In genomic region chr3:108133858-108134554, GRCh38 we compare ENCODE assay signal across 12 cellular contexts. TPM values are rescaled to one million over a fixed set of nuclear protein-coding genes. Genes with fewer than 3 reads are reported as not detected.
DNase-seq lines count a peak whose midpoint lies in the region; ATAC-seq, FAIRE-seq and TF ChIP-seq lines count a peak whose summit lies in the region.
"Had no signal": no experiment of that assay in that cellular context is flagged by ENCODE, and none has a peak within 500 bp of the region (broad histone marks: within the 10 kb centered on the region; RNA-seq: fewer than 3 reads in every experiment).

No MANE protein-coding gene starts in this region.

- no peak for FAIRE-seq in frontal cortex (lab: Jason Lieb, UNC)
- FAIRE-seq: A549 had no signal

- H3K36me3 ChIP-seq in transverse colon: no peaks in the 10 kb centered on the region

- peaks cover 73% of the 10 kb centered on the region for H3K4me1 Mint-ChIP-seq in activated CD4-positive, alpha-beta T cell treated with anti-CD3 and anti-CD28 coated beads, Interleukin-2, amount 10 ng/mL, durations not matched to agents 24 days and 14 days
- peaks cover 58% of the 10 kb centered on the region for H3K4me1 Mint-ChIP-seq in T-helper 1 cell treated with Interleukin-12 subunit alpha and Interleukin-12 subunit beta and Interleukin-4 antibody, amounts not matched to agents 30 μg/mL and 1 μg/mL, for 36 hours (ENCODE audit: low read depth)
- H3K4me1 Mint-ChIP-seq in stimulated activated naive B cell treated with anti-CD40 and anti-IgM and Interleukin-4, amounts not matched to agents 10 μg/mL and 1 μg/mL and 100 μg/mL, for 72 hours: peaks cover 61 to 93% of the 10 kb centered on the region in 2 donors

- peaks cover 5% of the 10 kb centered on the region for H3K9me3 Mint-ChIP-seq in activated CD4-positive, alpha-beta T cell treated with anti-CD3 and anti-CD28 coated beads, Interleukin-2, amount 10 ng/mL, durations not matched to agents 24 days and 14 days
- H3K9me3 Mint-ChIP-seq in T-helper 1 cell treated with Interleukin-12 subunit alpha and Interleukin-12 subunit beta and Interleukin-4 antibody, amounts not matched to agents 30 μg/mL and 1 μg/mL, for 36 hours: no peaks in the 10 kb centered on the region
- H3K9me3 Mint-ChIP-seq in stimulated activated naive B cell treated with anti-CD40 and anti-IgM and Interleukin-4, amounts not matched to agents 10 μg/mL and 1 μg/mL and 100 μg/mL, for 72 hours: peaks cover 3 to 4% of the 10 kb centered on the region in 2 donors
- H3K9me3 Mint-ChIP-seq: dendritic cell treated with granulocyte-macrophage colony-stimulating factor and Interleukin-4, amounts not matched to agents 40 ng/mL and 50 ng/mL, for 4 days had no signal

- no peak overlapping the region for H3K4me3 ChIP-seq in transverse colon
- H3K4me3 ChIP-seq: A549 had no signal

- WGBS in transverse colon (ENCODE audit: low coverage in 1 of 2), 2 donors: 63 to 65% methylated on average over 5 of the region's 5 CpGs

- H3K36me3 Mint-ChIP-seq in activated CD4-positive, alpha-beta T cell treated with anti-CD3 and anti-CD28 coated beads, Interleukin-2, amount 10 ng/mL, durations not matched to agents 24 days and 14 days (ENCODE audit: low read depth): peaks cover 86% of the 10 kb centered on the region
- peaks cover 75% of the 10 kb centered on the region for H3K36me3 Mint-ChIP-seq in T-helper 1 cell treated with Interleukin-12 subunit alpha and Interleukin-12 subunit beta and Interleukin-4 antibody, amounts not matched to agents 30 μg/mL and 1 μg/mL, for 36 hours (ENCODE audit: low read depth)
- H3K36me3 Mint-ChIP-seq in stimulated activated naive B cell treated with anti-CD40 and anti-IgM and Interleukin-4, amounts not matched to agents 10 μg/mL and 1 μg/mL and 100 μg/mL, for 72 hours: peaks cover 40 to 67% of the 10 kb centered on the region in 2 donors

- H3K27me3 ChIP-seq in transverse colon: no peaks in the 10 kb centered on the region

- ATAC-seq in HG02943 (IDR thresholded peaks at IDR 0.05; ENCODE audit: low read depth, unreplicated experiment): peak; percentile 42
- ATAC-seq in stimulated activated naive B cell treated with anti-CD40 and anti-IgM and Interleukin-4, amounts not matched to agents 10 μg/mL and 1 μg/mL and 100 μg/mL, for 72 hours (replicated peaks): peak; percentile 24 to 32

- no peak for TF ChIP-seq POLR2A in transverse colon (IDR thresholded peaks at IDR 0.05)

- no peak for DNase-seq in activated CD4-positive, alpha-beta T cell treated with anti-CD3 and anti-CD28 coated beads, Interleukin-2, amount 10 ng/mL, durations not matched to agents 24 days and 14 days
- no peak for DNase-seq in activated CD4-positive, alpha-beta T cell treated with anti-CD3 and anti-CD28 coated beads for 1 hour
- no peak for DNase-seq in stimulated activated naive B cell treated with anti-CD40 and anti-IgM and Interleukin-4, amounts not matched to agents 10 μg/mL and 1 μg/mL and 100 μg/mL, for 72 hours
- DNase-seq in transverse colon (no peak), frontal cortex (ENCODE audit: low spot score in 2 of 2) (no peak)
- no peak for DNase-seq in activated CD4-positive, CD25-positive, alpha-beta regulatory T cell treated with anti-CD3 and anti-CD28 coated beads, Interleukin-2, amount 50 U/mL, for 72 hours
- DNase-seq: activated CD4-positive, CD25-positive, alpha-beta regulatory T cell; NCI-H1436 had no signal

- no peak for TF ChIP-seq CTCF in transverse colon (IDR thresholded peaks at IDR 0.05)

- peak overlapping the region; percentile 57 for H3K4me3 Mint-ChIP-seq in activated CD4-positive, alpha-beta T cell treated with anti-CD3 and anti-CD28 coated beads, Interleukin-2, amount 10 ng/mL, durations not matched to agents 24 days and 14 days
- peak overlapping the region; percentile 80 for H3K4me3 Mint-ChIP-seq in T-helper 1 cell treated with Interleukin-12 subunit alpha and Interleukin-12 subunit beta and Interleukin-4 antibody, amounts not matched to agents 30 μg/mL and 1 μg/mL, for 36 hours
- H3K4me3 Mint-ChIP-seq in stimulated activated naive B cell treated with anti-CD40 and anti-IgM and Interleukin-4, amounts not matched to agents 10 μg/mL and 1 μg/mL and 100 μg/mL, for 72 hours: peak overlapping the region; percentile 49 to 63
- H3K4me3 Mint-ChIP-seq: dendritic cell treated with granulocyte-macrophage colony-stimulating factor and Interleukin-4, amounts not matched to agents 40 ng/mL and 50 ng/mL, for 4 days had no signal

- in situ Hi-C loops in transverse colon (cut with MboI; ENCODE audit: low pct_ligation_motif_present in 1 of 4, low pct_unique_long_range_greater_than_20kb in 1 of 4, low sequenced_read_pairs in 3 of 4): no loop called here

- peak overlapping the region; percentile 78 for H3K27ac Mint-ChIP-seq in activated CD4-positive, alpha-beta T cell treated with anti-CD3 and anti-CD28 coated beads, Interleukin-2, amount 10 ng/mL, durations not matched to agents 24 days and 14 days
- peak overlapping the region; percentile 87 for H3K27ac Mint-ChIP-seq in T-helper 1 cell treated with Interleukin-12 subunit alpha and Interleukin-12 subunit beta and Interleukin-4 antibody, amounts not matched to agents 30 μg/mL and 1 μg/mL, for 36 hours
- H3K27ac Mint-ChIP-seq in stimulated activated naive B cell treated with anti-CD40 and anti-IgM and Interleukin-4, amounts not matched to agents 10 μg/mL and 1 μg/mL and 100 μg/mL, for 72 hours: peak overlapping the region; percentile 78

- no peak for TF ChIP-seq EP300 in transverse colon (IDR thresholded peaks at IDR 0.05; ENCODE audit: low read depth)

- no peaks in the 10 kb centered on the region for H3K27me3 Mint-ChIP-seq in activated CD4-positive, alpha-beta T cell treated with anti-CD3 and anti-CD28 coated beads, Interleukin-2, amount 10 ng/mL, durations not matched to agents 24 days and 14 days
- no peaks in the 10 kb centered on the region for H3K27me3 Mint-ChIP-seq in T-helper 1 cell treated with Interleukin-12 subunit alpha and Interleukin-12 subunit beta and Interleukin-4 antibody, amounts not matched to agents 30 μg/mL and 1 μg/mL, for 36 hours (ENCODE audit: low read depth)
- no peaks in the 10 kb centered on the region for H3K27me3 Mint-ChIP-seq in stimulated activated naive B cell treated with anti-CD40 and anti-IgM and Interleukin-4, amounts not matched to agents 10 μg/mL and 1 μg/mL and 100 μg/mL, for 72 hours
- H3K27me3 Mint-ChIP-seq: dendritic cell treated with granulocyte-macrophage colony-stimulating factor and Interleukin-4, amounts not matched to agents 40 ng/mL and 50 ng/mL, for 4 days had no signal

- no peak overlapping the region for H3K27ac ChIP-seq in transverse colon

- intact Hi-C loops in activated CD4-positive, alpha-beta T cell treated with anti-CD3 and anti-CD28 coated beads, Interleukin-2, amount 10 ng/mL, durations not matched to agents 24 days and 14 days (cut with micrococcal nuclease): loop anchor here (1.0 to 5.0 kb wide), 9 partner anchors 10 to 703 kb away; partner anchors contain the start of genes HHLA2, IFT57 and TRAT1
- intact Hi-C loops in transverse colon (cut with DNase I; ENCODE audit: low total_unique reads): no loop called here

- H3K9me3 ChIP-seq in transverse colon: no peaks in the 10 kb centered on the region
- H3K9me3 ChIP-seq: A549 had no signal

- H3K4me1 ChIP-seq in transverse colon: peaks cover 0 to 25% (median 6%) of the 10 kb centered on the region in 4 donors

RNA-seq across cellular contexts. Expression of gene CD47, which starts 43.2 kb away (rescaled TPM):
- 104 and 109 TPM in 2 replicates for total RNA-seq in activated CD4-positive, alpha-beta T cell treated with anti-CD3 and anti-CD28 coated beads, Interleukin-2, amount 10 ng/mL, durations not matched to agents 24 days and 14 days
- total RNA-seq in transverse colon (100 to 1,000 TPM in 1 of 4 donors, 10 to 100 TPM in 3; 71.7 to 108 (median 93.4) TPM), frontal cortex (444 TPM)
